ENCODE assay signal across 1 cellular context in genomic region chr2:170248574-170249393, GRCh38.
TF ChIP-seq lines count a peak whose summit lies in the region.

No MANE protein-coding gene starts in this region.

TF ChIP-seq in K562, 482 proteins besides CTCF, POLR2A, EP300 and RAD21 (continued from another document and continues in another):
- no peak for TF ChIP-seq ZBTB43 (CRISPR knock-in tag; IDR thresholded peaks at IDR 0.05)
- peak; percentile 53 for TF ChIP-seq ZBTB12 (CRISPR knock-in tag; IDR thresholded peaks at IDR 0.05)
- no peak for TF ChIP-seq MLX (CRISPR knock-in tag; conservative IDR thresholded peaks at IDR 0.05)
- TF ChIP-seq MBD2 (IDR thresholded peaks at IDR 0.05; ENCODE audit: borderline replicate concordance, low read depth) = no peak
- TF ChIP-seq ZNF586 (CRISPR knock-in tag; conservative IDR thresholded peaks at IDR 0.05) = no peak
- no peak for TF ChIP-seq FOSL1 (tag; conservative IDR thresholded peaks at IDR 0.05)
- no peak for TF ChIP-seq NBN (IDR thresholded peaks at IDR 0.05; ENCODE audit: low read depth)
- TF ChIP-seq TEAD1 (CRISPR knock-in tag; IDR thresholded peaks at IDR 0.05) = 0 out of 4 replicates have a peak, but pooled peaks of 1 of the 2 experiments have one; percentile 60
- TF ChIP-seq RUNX1 (IDR thresholded peaks at IDR 0.05; ENCODE audit: low read depth) = no peak
- TF ChIP-seq EWSR1 (IDR thresholded peaks at IDR 0.05; ENCODE audit: borderline replicate concordance, low read depth, partially characterized antibody) = no peak
- TF ChIP-seq ATF6 (CRISPR knock-in tag; IDR thresholded peaks at IDR 0.05) = no peak
- no peak for TF ChIP-seq NR2C1 (IDR thresholded peaks at IDR 0.05)
- TF ChIP-seq NR2C1 (tag; IDR thresholded peaks at IDR 0.05) = peak; percentile 39; the same call in 1 of the 2 replicates
- TF ChIP-seq ZNF655 (CRISPR knock-in tag; IDR thresholded peaks at IDR 0.05) = no peak
- no peak for TF ChIP-seq BMI1 (IDR thresholded peaks at IDR 0.05; ENCODE audit: low read length)
- TF ChIP-seq GATAD2A (IDR thresholded peaks at IDR 0.05) = no peak
- TF ChIP-seq ZNF311 (CRISPR knock-in tag; IDR thresholded peaks at IDR 0.05) = peak; percentile 95
- no peak for TF ChIP-seq ELF1 (tag; IDR thresholded peaks at IDR 0.05)
- TF ChIP-seq TAF15 (IDR thresholded peaks at IDR 0.05; ENCODE audit: low read depth, low read length) = no peak
- no peak for TF ChIP-seq ZBTB5 (IDR thresholded peaks at IDR 0.05)
- no peak for TF ChIP-seq ZZZ3 (IDR thresholded peaks at IDR 0.05)
- TF ChIP-seq HDAC1 (IDR thresholded peaks at IDR 0.05) = no peak
- TF ChIP-seq ZBTB9 (CRISPR knock-in tag; IDR thresholded peaks at IDR 0.05) = peak; percentile 87
- TF ChIP-seq SRSF7 (optimal IDR thresholded peaks at IDR 0.05; ENCODE audit: low read depth, low read length) = no peak
- no peak; the same call in 1 of the 2 replicates for TF ChIP-seq RNF2 (IDR thresholded peaks at IDR 0.05)
- TF ChIP-seq E2F6 (IDR thresholded peaks at IDR 0.05; ENCODE audit: borderline replicate concordance in 1 of 2, extremely low read depth in 1 of 2, insufficient read depth in 1 of 2, insufficient read length in 1 of 2, low read depth in 1 of 2, low read length in 1 of 2, poor library complexity in 1 of 2, severe bottlenecking in 1 of 2) = no peak
- TF ChIP-seq DPF2 (IDR thresholded peaks at IDR 0.05) = 0 out of 2 replicates have a peak, but pooled peaks have one; percentile 10
- no peak for TF ChIP-seq TCF7 (IDR thresholded peaks at IDR 0.05; ENCODE audit: borderline replicate concordance)
- no peak for TF ChIP-seq TBL1XR1 (IDR thresholded peaks at IDR 0.05; ENCODE audit: low read length in 2 of 2)
- no peak for TF ChIP-seq CHD7 (IDR thresholded peaks at IDR 0.05; ENCODE audit: low read depth, low read length)
- no peak for TF ChIP-seq DACH1 (IDR thresholded peaks at IDR 0.05; ENCODE audit: partially characterized antibody)
- 0 out of 4 replicates have a peak, but pooled peaks of 1 of the 2 experiments have one; percentile 27 for TF ChIP-seq UBTF (IDR thresholded peaks at IDR 0.05; ENCODE audit: borderline replicate concordance in 1 of 2, low read depth in 2 of 2, low read length in 2 of 2)
